Comparison of ENCODE assay signal across 13 cellular contexts in the genomic region with DNA sequence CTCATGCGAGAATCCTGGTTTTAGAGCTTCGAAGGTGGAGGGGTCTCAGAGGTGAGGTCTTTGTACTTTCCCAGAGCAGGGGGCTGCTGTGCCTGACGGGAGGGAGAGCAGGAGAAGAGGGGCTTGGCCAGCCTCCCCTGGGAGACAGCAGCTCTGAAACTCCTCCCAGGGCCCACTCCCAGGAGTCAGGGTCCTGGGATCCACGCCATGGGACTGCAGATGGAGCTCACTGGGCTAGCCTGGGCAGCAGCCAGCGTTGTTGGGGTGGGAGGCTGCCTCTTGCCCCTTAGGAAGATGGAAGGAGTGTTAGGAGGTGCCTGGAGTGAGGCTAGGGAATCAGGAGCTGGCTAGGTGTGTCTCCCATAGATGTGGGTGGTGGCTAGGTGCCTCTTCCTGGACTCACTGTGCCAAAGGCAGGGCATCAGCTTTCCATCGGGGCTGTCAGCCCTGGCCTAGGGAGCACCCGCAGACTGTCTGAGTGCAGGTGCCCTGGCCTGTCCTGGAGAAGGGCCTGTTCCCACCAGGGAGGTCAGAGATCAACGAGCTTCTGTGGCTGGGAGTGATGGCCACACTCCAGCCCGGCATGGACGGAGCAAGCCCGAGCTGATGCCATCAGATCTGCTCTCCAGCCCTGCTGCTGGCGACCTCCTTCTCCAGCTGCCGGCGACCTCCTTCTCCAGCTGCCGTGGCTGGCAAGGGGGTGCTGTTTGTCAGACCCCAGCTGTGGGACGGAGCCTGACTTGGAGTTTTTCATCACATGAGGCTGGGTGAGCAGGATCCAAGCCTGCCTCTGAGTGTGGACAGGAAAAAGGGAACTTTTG.
DNase-seq lines count a peak whose midpoint lies in the region; ATAC-seq lines count a peak whose summit lies in the region.
"Had no signal": no experiment of that assay in that cellular context is flagged by ENCODE, and none has a peak within 500 bp of the region (broad histone marks: within the 10 kb centered on the region; RNA-seq: fewer than 3 reads in every experiment).

No MANE protein-coding gene starts in this region.

- no peak overlapping the region for H2BK5ac ChIP-seq in neuronal stem cell (ENCODE audit: low read length)

- H3K4ac ChIP-seq in neuronal stem cell (ENCODE audit: low read length), result no peak overlapping the region

- H3K4me1 ChIP-seq in GM23248 (ENCODE audit: insufficient read depth) (peaks cover 29% of the 10 kb centered on the region), neuronal stem cell (ENCODE audit: control insufficient read depth in 2 of 2, insufficient read depth in 1 of 2, low read depth in 1 of 2, low read length in 2 of 2) (peaks cover 0 to 1% of the 10 kb centered on the region in 2 donors)

- H3K9me3 ChIP-seq in GM23248 (ENCODE audit: low read depth), result no peaks in the 10 kb centered on the region
- peaks cover 0 to 7% of the 10 kb centered on the region in 2 donors for H3K9me3 ChIP-seq in neuronal stem cell (replicated peaks in 1 of 2; ENCODE audit: control insufficient read depth in 2 of 2, insufficient read depth in 1 of 2, low read depth in 1 of 2, low read length in 2 of 2)
- H3K9me3 ChIP-seq: SJSA1 had no signal

- H3K27ac ChIP-seq in GM23248 (no peak overlapping the region), neuronal stem cell (replicated peaks; ENCODE audit: low read length) (no peak overlapping the region), substantia nigra (ENCODE audit: low read depth, low read length, poor library complexity, severe bottlenecking) (no peak overlapping the region)
- H3K27ac ChIP-seq: SJSA1 had no signal

- H3K79me2 ChIP-seq in GM23248 (ENCODE audit: insufficient read depth), result no peaks in the 10 kb centered on the region

- H3K14ac ChIP-seq in neuronal stem cell (ENCODE audit: low read length), result peak overlapping the region; percentile 63

- peak; percentile 8 for DNase-seq in 8988T
- no peak for DNase-seq in GM23248
- DNase-seq in left cardiac atrium, result no peak
- DNase-seq in neuronal stem cell (ENCODE audit: low spot score), result no peak
- no peak for DNase-seq in T1000 (lab: John Stamatoyannopoulos, UW)
- DNase-seq in substantia nigra (lab: John Stamatoyannopoulos, UW), result no peak
- DNase-seq: activated CD4-positive, alpha-beta T cell treated with anti-CD3 and anti-CD28 coated beads for 1 hour; HCEC 1CT; NCI-H2081; NCI-H524 had no signal

- H2BK15ac ChIP-seq in neuronal stem cell (ENCODE audit: low read length), result no peak overlapping the region

- H3K9me2 ChIP-seq in GM23248 (ENCODE audit: insufficient read depth), result no peaks in the 10 kb centered on the region

- no peaks in the 10 kb centered on the region for H4K20me1 ChIP-seq in GM23248 (ENCODE audit: insufficient read depth)

- 79 to 80% methylated on average over 16 of the region's 16 CpGs for WGBS in GM23248 (ENCODE audit: low coverage in 1 of 2, low lambda C conversion rate in 2 of 2, missing lambda C conversion rate in 2 of 2), 2 experiments
- WGBS in neuronal stem cell (ENCODE audit: extremely low coverage in 2 of 2, insufficient read length in 2 of 2, insufficient replicate concordance in 1 of 2), 2 donors, result no CpG with 5 or more reads among the region's 16 CpGs

- H4K8ac ChIP-seq in neuronal stem cell (ENCODE audit: low read depth, low read length), result no peak overlapping the region

- H3K9ac ChIP-seq in GM23248 (no peak overlapping the region), neuronal stem cell (ENCODE audit: low read depth, low read length, poor library complexity) (no peak overlapping the region)

- H2AFZ ChIP-seq in GM23248 (peak overlapping the region; percentile 28; the same call in 1 of the 2 replicates), neuronal stem cell (ENCODE audit: low read length) (no peak overlapping the region)

- in situ Hi-C loops in GM23248 (cut with MboI), result no loop called here

- peak overlapping the region; percentile 42 for H3K18ac ChIP-seq in neuronal stem cell (ENCODE audit: low read length)

- H2BK12ac ChIP-seq in neuronal stem cell (ENCODE audit: low read length), result no peak overlapping the region

- intact Hi-C loops in left cardiac atrium (cut with DNase I), result no loop called here

- peaks cover 3% of the 10 kb centered on the region for H3K79me1 ChIP-seq in neuronal stem cell (ENCODE audit: low read depth, low read length)

- H3K27me3 ChIP-seq in GM23248 (replicated peaks; ENCODE audit: insufficient read depth) (no peaks in the 10 kb centered on the region), neuronal stem cell (ENCODE audit: control insufficient read depth in 3 of 3, insufficient read depth in 3 of 3, low read depth in 1 of 3, low read length in 3 of 3) (peaks cover 0 to 3% (median 2%) of the 10 kb centered on the region in 3 experiments)

- H3K4me2 ChIP-seq in GM23248 (ENCODE audit: unreplicated experiment), result no peak overlapping the region
- H3K4me2 ChIP-seq in neuronal stem cell (ENCODE audit: insufficient read depth, low read length, poor library complexity, severe bottlenecking), result no peak overlapping the region

- H3K4me3 ChIP-seq in GM23248 (no peak overlapping the region), neuronal stem cell (ENCODE audit: low read length in 2 of 2) (no peak overlapping the region)
- H3K4me3 ChIP-seq: SJSA1 had no signal

- no peak overlapping the region for H3K23ac ChIP-seq in neuronal stem cell (ENCODE audit: low read depth, low read length, poor library complexity)

- ATAC-seq in left cardiac atrium, result peak; percentile 28 to 38
- ATAC-seq in HG02938 (IDR thresholded peaks at IDR 0.05; ENCODE audit: unreplicated experiment), result no peak
- ATAC-seq in HG02588 (IDR thresholded peaks at IDR 0.05; ENCODE audit: unreplicated experiment), result no peak

- no peak overlapping the region for H2BK120ac ChIP-seq in neuronal stem cell (ENCODE audit: low read depth, low read length)

- peaks cover 15% of the 10 kb centered on the region for H3F3A ChIP-seq in GM23248 (ENCODE audit: insufficient read depth)

- H3K36me3 ChIP-seq in GM23248 (ENCODE audit: low read depth) (no peaks in the 10 kb centered on the region), neuronal stem cell (replicated peaks in 1 of 2; ENCODE audit: control insufficient read depth in 2 of 2, insufficient read depth in 2 of 2, low read length in 2 of 2) (no peaks in the 10 kb centered on the region)
- H3K36me3 ChIP-seq: SJSA1 had no signal

- H2AK5ac ChIP-seq in neuronal stem cell (ENCODE audit: low read depth, low read length), result peak overlapping the region; percentile 18

- H4K91ac ChIP-seq in neuronal stem cell (ENCODE audit: low read depth, low read length, poor library complexity), result peak overlapping the region; percentile 27

Comparison
In these comparisons a context has a peak if more than half of its experiments do, and no peak if none do; other contexts are left out.
1. ATAC-seq: peak in left cardiac atrium (2 of 2); none in HG02938 (single experiment) and HG02588 (single experiment).